17 cellular contexts compared by ENCODE assay signal in the genomic region with DNA sequence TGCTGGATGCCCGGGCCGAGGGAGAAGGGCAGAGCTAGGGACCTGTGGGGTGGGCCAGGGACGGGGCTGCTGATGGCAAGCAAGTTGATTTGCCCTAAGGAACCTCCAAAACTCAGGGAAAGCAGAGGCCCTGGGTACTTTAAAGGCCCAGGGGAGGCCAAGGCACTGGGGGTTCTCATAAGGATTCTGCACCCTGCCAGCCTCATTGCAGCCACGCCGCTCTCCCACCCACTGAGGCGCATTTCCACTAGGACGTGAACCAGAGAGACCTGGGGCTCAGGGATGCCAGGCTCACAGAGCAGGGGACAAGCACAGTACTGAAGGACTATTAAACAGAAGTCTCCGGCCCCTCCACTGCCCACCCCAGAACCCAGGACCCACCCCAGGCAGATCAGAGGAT. TPM values are rescaled to one million over a fixed set of nuclear protein-coding genes. Genes with fewer than 3 reads are reported as not detected.
"Had no signal": no experiment of that assay in that cellular context is flagged by ENCODE, and none has a peak within 500 bp of the region (broad histone marks: within the 10 kb centered on the region; RNA-seq: fewer than 3 reads in every experiment).

No MANE protein-coding gene starts in this region.

- DNase-seq: activated CD4-positive, alpha-beta T cell treated with anti-CD3 and anti-CD28 coated beads, Interleukin-2, amount 50 U/mL, for 4 hours; activated naive CD4-positive, alpha-beta T cell treated with anti-CD3 and anti-CD28 coated beads for 36 hours; activated T-cell treated with anti-CD3 and anti-CD28 coated beads, Interleukin-2, amount 50 U/mL, for 1 hour; anterior cingulate cortex; caudate nucleus; gastrocnemius medialis; heart left ventricle; left ventricle myocardium inferior; stimulated activated naive B cell treated with anti-CD40 and anti-IgM and Interleukin-4, amounts not matched to agents 10 μg/mL and 1 μg/mL and 100 μg/mL, for 72 hours; SW 1271; T-helper 2 cell had no signal

- ATAC-seq: activated T-helper 17 cell treated with anti-CD3 and anti-CD28 coated beads, Interleukin-2, amount 50 U/mL, for 72 hours; esophagus mucosa; gastrocnemius medialis; heart left ventricle; right lobe of liver; stimulated activated naive B cell treated with anti-CD40 and anti-IgM and Interleukin-4, amounts not matched to agents 10 μg/mL and 1 μg/mL and 100 μg/mL, for 72 hours had no signal

RNA-seq across cellular contexts. Expression of a gene that starts 39.4 kb away (rescaled TPM):
- total RNA-seq: activated naive CD4-positive, alpha-beta T cell treated with anti-CD3 and anti-CD28 coated beads for 36 hours; activated T-helper 17 cell treated with anti-CD3 and anti-CD28 coated beads, Interleukin-2, amount 50 U/mL, for 72 hours; gastrocnemius medialis; heart left ventricle; kidney epithelial cell; left ventricle myocardium inferior; omental fat pad; pulmonary artery endothelial cell; right lobe of liver had no signal
